ENCODE assay signal across 13 cellular contexts in the genomic region with DNA sequence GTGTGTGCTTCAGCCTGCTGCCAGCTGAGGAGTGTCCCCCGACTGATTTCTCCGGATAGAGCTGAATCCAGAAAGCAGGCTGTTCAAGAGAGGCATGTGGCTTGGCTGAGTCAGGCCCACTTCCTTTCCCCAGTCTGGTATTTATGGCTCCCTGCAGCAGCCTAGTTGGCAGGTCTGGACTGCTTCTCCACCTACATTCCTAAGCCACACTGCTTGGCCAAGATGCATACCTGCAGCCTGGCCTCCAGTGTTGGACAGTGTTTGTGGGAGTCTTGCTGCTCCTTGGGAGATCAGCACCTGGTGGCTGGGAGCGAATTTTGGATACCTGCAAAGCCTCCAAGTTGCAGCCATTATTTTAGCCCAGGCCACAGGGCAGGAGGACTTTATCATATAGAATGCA.
DNase-seq lines count a peak whose midpoint lies in the region; ATAC-seq, FAIRE-seq and TF ChIP-seq lines count a peak whose summit lies in the region.
"Had no signal": no experiment of that assay in that cellular context is flagged by ENCODE, and none has a peak within 500 bp of the region (broad histone marks: within the 10 kb centered on the region; RNA-seq: fewer than 3 reads in every experiment).

No MANE protein-coding gene starts in this region.

- H3K27ac ChIP-seq in hepatocyte: peak overlapping the region; percentile 82
- no peak overlapping the region for H3K27ac ChIP-seq in small intestine (ENCODE audit: low read depth in 1 of 2, low read length in 1 of 2)
- H3K27ac ChIP-seq: adrenal gland had no signal

- POLR2A ChIA-PET in WTC11 (lab: Charles Lee): no interaction called here

- no peaks in the 10 kb centered on the region for H3K4me1 ChIP-seq in hepatocyte (ENCODE audit: insufficient read depth)
- H3K4me1 ChIP-seq in small intestine (ENCODE audit: control insufficient read depth in 2 of 2, insufficient read depth in 1 of 2, low read depth in 1 of 2, low read length in 1 of 2): no peaks in the 10 kb centered on the region
- H3K4me1 ChIP-seq: adrenal gland had no signal

- no peak overlapping the region for H2AFZ ChIP-seq in hepatocyte

- H3K27me3 ChIP-seq in hepatocyte (no peaks in the 10 kb centered on the region), small intestine (ENCODE audit: control insufficient read depth in 2 of 2, insufficient read depth in 2 of 2, low read length in 2 of 2) (no peaks in the 10 kb centered on the region)
- H3K27me3 ChIP-seq: adrenal gland had no signal

- peaks cover 11% of the 10 kb centered on the region for H3K4me1 Mint-ChIP-seq in WTC11
- peaks cover 2% of the 10 kb centered on the region for H3K4me1 Mint-ChIP-seq in glutamatergic neuron (ENCODE audit: low read depth, unreplicated experiment)
- H3K4me1 Mint-ChIP-seq: memory B cell had no signal

- DNase-seq in HK-2 (ENCODE audit: unreplicated experiment) (peak; percentile 23), WTC11 (ENCODE audit: low spot score) (no peak), hepatocyte (ENCODE audit: low spot score) (peak; percentile 73), small intestine (peak; percentile 64), NCI-H2196 (lab: John Stamatoyannopoulos, UW; ENCODE audit: unreplicated experiment) (no peak), glutamatergic neuron (no peak)
- DNase-seq: activated CD4-positive, alpha-beta memory T cell treated with anti-CD3 and anti-CD28 coated beads for 36 hours; adrenal gland; KG1 had no signal

- H3K36me3 Mint-ChIP-seq in WTC11 (no peaks in the 10 kb centered on the region), glutamatergic neuron (ENCODE audit: unreplicated experiment) (peaks cover 5% of the 10 kb centered on the region)
- H3K36me3 Mint-ChIP-seq: activated CD4-positive, alpha-beta memory T cell treated with anti-CD3 and anti-CD28 coated beads for 36 hours; memory B cell had no signal

- H3K9me3 Mint-ChIP-seq in WTC11 (peaks cover 8% of the 10 kb centered on the region; the same call in 1 of the 2 replicates), glutamatergic neuron (ENCODE audit: unreplicated experiment) (no peaks in the 10 kb centered on the region)
- H3K9me3 Mint-ChIP-seq: memory B cell had no signal

- H3K4me3 ChIP-seq in hepatocyte (no peak overlapping the region), small intestine (ENCODE audit: low read depth in 1 of 2, low read length in 2 of 2) (no peak overlapping the region)
- H3K4me3 ChIP-seq: adrenal gland had no signal

- TF ChIP-seq CTCF in WTC11 (IDR thresholded peaks at IDR 0.05): no peak
- no peak for TF ChIP-seq CTCF in hepatocyte (IDR thresholded peaks at IDR 0.05; ENCODE audit: poor library complexity)
- no peak for TF ChIP-seq CTCF in glutamatergic neuron (IDR thresholded peaks at IDR 0.05; ENCODE audit: partially characterized antibody, unreplicated experiment)

- no peaks in the 10 kb centered on the region for H3K36me3 ChIP-seq in hepatocyte (replicated peaks; ENCODE audit: insufficient read depth, low read depth)
- no peaks in the 10 kb centered on the region for H3K36me3 ChIP-seq in small intestine (ENCODE audit: control insufficient read depth in 2 of 2, insufficient read depth in 2 of 2, low read length in 2 of 2)
- H3K36me3 ChIP-seq: adrenal gland had no signal

- no peak overlapping the region for H3K4me3 Mint-ChIP-seq in WTC11
- H3K4me3 Mint-ChIP-seq in glutamatergic neuron (ENCODE audit: unreplicated experiment): no peak overlapping the region
- H3K4me3 Mint-ChIP-seq: activated CD4-positive, alpha-beta memory T cell treated with anti-CD3 and anti-CD28 coated beads for 36 hours; memory B cell had no signal

- FAIRE-seq in small intestine (lab: Jason Lieb, UNC): no peak
- FAIRE-seq: D721Med had no signal

- H3K4me2 ChIP-seq in hepatocyte: no peak overlapping the region

- no peaks in the 10 kb centered on the region for H3K9me3 ChIP-seq in hepatocyte (ENCODE audit: low read depth)
- no peaks in the 10 kb centered on the region for H3K9me3 ChIP-seq in small intestine (ENCODE audit: control insufficient read depth, low read depth)
- H3K9me3 ChIP-seq: adrenal gland had no signal

- 60% methylated on average over 3 of the region's 3 CpGs for WGBS in hepatocyte (ENCODE audit: low lambda C conversion rate, missing lambda C conversion rate)
- 23 to 32% (median 26%) methylated on average over 3 of the region's 3 CpGs for WGBS in small intestine, 3 donors

- no peaks in the 10 kb centered on the region for H4K20me1 ChIP-seq in hepatocyte (ENCODE audit: insufficient read depth, poor library complexity, severe bottlenecking)

- ATAC-seq in WTC11 (peak; percentile 47), GM18498 (IDR thresholded peaks at IDR 0.05; ENCODE audit: unreplicated experiment) (no peak), GM19324 (IDR thresholded peaks at IDR 0.05; ENCODE audit: low FRiP score, unreplicated experiment) (no peak)

- H3K79me2 ChIP-seq in hepatocyte: no peaks in the 10 kb centered on the region

- H3K27me3 Mint-ChIP-seq in WTC11 (ENCODE audit: low read depth) (no peaks in the 10 kb centered on the region; the same call in 1 of the 2 replicates), glutamatergic neuron (ENCODE audit: unreplicated experiment) (peaks cover 1% of the 10 kb centered on the region)
- H3K27me3 Mint-ChIP-seq: activated CD4-positive, alpha-beta memory T cell treated with anti-CD3 and anti-CD28 coated beads for 36 hours had no signal

- H3K27ac Mint-ChIP-seq in WTC11 (no peak overlapping the region), glutamatergic neuron (ENCODE audit: unreplicated experiment) (no peak overlapping the region)
- H3K27ac Mint-ChIP-seq: activated CD4-positive, alpha-beta memory T cell treated with anti-CD3 and anti-CD28 coated beads for 36 hours; memory B cell had no signal

- no peaks in the 10 kb centered on the region for H3K9me2 ChIP-seq in hepatocyte (replicated peaks; ENCODE audit: insufficient read depth)

- CTCF ChIA-PET in WTC11 (lab: Charles Lee): no interaction called here

TF ChIP-seq in WTC11, 78 proteins besides CTCF, POLR2A, EP300 and RAD21:
- no peak for TF ChIP-seq ZNF121 (CRISPR knock-in tag; IDR thresholded peaks at IDR 0.05)
- TF ChIP-seq HMGA2 (CRISPR knock-in tag; IDR thresholded peaks at IDR 0.05): no peak
- TF ChIP-seq, protein P1, sequence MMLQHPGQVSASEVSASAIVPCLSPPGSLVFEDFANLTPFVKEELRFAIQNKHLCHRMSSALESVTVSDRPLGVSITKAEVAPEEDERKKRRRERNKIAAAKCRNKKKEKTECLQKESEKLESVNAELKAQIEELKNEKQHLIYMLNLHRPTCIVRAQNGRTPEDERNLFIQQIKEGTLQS (CRISPR knock-in tag; conservative IDR thresholded peaks at IDR 0.05): no peak
- TF ChIP-seq, protein P2, sequence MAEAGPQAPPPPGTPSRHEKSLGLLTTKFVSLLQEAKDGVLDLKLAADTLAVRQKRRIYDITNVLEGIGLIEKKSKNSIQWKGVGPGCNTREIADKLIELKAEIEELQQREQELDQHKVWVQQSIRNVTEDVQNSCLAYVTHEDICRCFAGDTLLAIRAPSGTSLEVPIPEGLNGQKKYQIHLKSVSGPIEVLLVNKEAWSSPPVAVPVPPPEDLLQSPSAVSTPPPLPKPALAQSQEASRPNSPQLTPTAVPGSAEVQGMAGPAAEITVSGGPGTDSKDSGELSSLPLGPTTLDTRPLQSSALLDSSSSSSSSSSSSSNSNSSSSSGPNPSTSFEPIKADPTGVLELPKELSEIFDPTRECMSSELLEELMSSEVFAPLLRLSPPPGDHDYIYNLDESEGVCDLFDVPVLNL (CRISPR knock-in tag; IDR thresholded peaks at IDR 0.05; ENCODE audit: borderline replicate concordance, low read depth): no peak
- no peak for TF ChIP-seq TP53 (CRISPR knock-in tag; IDR thresholded peaks at IDR 0.05)
- TF ChIP-seq CREM (CRISPR knock-in tag; IDR thresholded peaks at IDR 0.05): no peak
- no peak for TF ChIP-seq TCF7 (CRISPR knock-in tag; IDR thresholded peaks at IDR 0.05; ENCODE audit: low read depth)
- no peak for TF ChIP-seq JAZF1 (CRISPR knock-in tag; IDR thresholded peaks at IDR 0.05)
- no peak for TF ChIP-seq NR3C1 (CRISPR knock-in tag; conservative IDR thresholded peaks at IDR 0.05; ENCODE audit: low read depth)
- TF ChIP-seq ZBTB21 (CRISPR knock-in tag; IDR thresholded peaks at IDR 0.05; ENCODE audit: borderline replicate concordance): no peak
- no peak for TF ChIP-seq FOXJ3 (CRISPR knock-in tag; IDR thresholded peaks at IDR 0.05; ENCODE audit: borderline replicate concordance)
- TF ChIP-seq ETV6 (CRISPR knock-in tag; IDR thresholded peaks at IDR 0.05): no peak

Comparison
In these comparisons a context has a peak if more than half of its experiments do, and no peak if none do; other contexts are left out.
1. DNase-seq: peak in HK-2 (single experiment), hepatocyte (single experiment) and small intestine (single experiment); none in WTC11 (single experiment), NCI-H2196 (single experiment) and glutamatergic neuron (single experiment).